ENCODE assay signal across 8 cellular contexts in genomic region chr15:88635343-88635742, GRCh38. TPM values are rescaled to one million over a fixed set of nuclear protein-coding genes. Genes with fewer than 3 reads are reported as not detected.
DNase-seq lines count a peak whose midpoint lies in the region; ATAC-seq and TF ChIP-seq lines count a peak whose summit lies in the region.

No MANE protein-coding gene starts in this region.

- no peaks in the 10 kb centered on the region for H3K36me3 ChIP-seq in SU-DHL-6 (ENCODE audit: low read length)
- peaks cover 12% of the 10 kb centered on the region; the same call in 1 of the 2 replicates for H3K36me3 ChIP-seq in GM23338 (ENCODE audit: insufficient read depth)

- H3K9me2 ChIP-seq in SU-DHL-6 (replicated peaks; ENCODE audit: insufficient read depth, low read length) (no peaks in the 10 kb centered on the region), GM23338 (ENCODE audit: insufficient read depth) (no peaks in the 10 kb centered on the region)

- peak in 8 of 10 donors; percentile 34 to 85 (median 58) for DNase-seq in naive thymus-derived CD8-positive, alpha-beta T cell
- DNase-seq in NCI-H446 (lab: John Stamatoyannopoulos, UW) (no peak), coronary artery (ENCODE audit: low spot score) (no peak), GM13976 (ENCODE audit: low spot score) (no peak), GM23338 (ENCODE audit: low spot score) (no peak)

- H3K27me3 Mint-ChIP-seq in naive thymus-derived CD8-positive, alpha-beta T cell: no peaks in the 10 kb centered on the region
- H3K27me3 Mint-ChIP-seq in GM23338 (ENCODE audit: insufficient read depth, low read depth, poor library complexity): peaks cover 15% of the 10 kb centered on the region

- no peaks in the 10 kb centered on the region for H3K79me2 ChIP-seq in SU-DHL-6 (ENCODE audit: insufficient read depth, low read length)
- H3K79me2 ChIP-seq in GM23338 (replicated peaks; ENCODE audit: insufficient read depth): no peaks in the 10 kb centered on the region

- H3K27me3 ChIP-seq in SU-DHL-6 (ENCODE audit: low read length) (no peaks in the 10 kb centered on the region), GM23338 (ENCODE audit: insufficient read depth) (no peaks in the 10 kb centered on the region)

- H3K4me1 Mint-ChIP-seq in naive thymus-derived CD8-positive, alpha-beta T cell: peaks cover 44 to 92% (median 87%) of the 10 kb centered on the region in 4 donors
- peaks cover 47% of the 10 kb centered on the region for H3K4me1 Mint-ChIP-seq in GM23338

- H3K4me3 Mint-ChIP-seq in naive thymus-derived CD8-positive, alpha-beta T cell: peak overlapping the region; percentile 84 to 99 (median 94)
- H3K4me3 Mint-ChIP-seq in GM23338: no peak overlapping the region

- H3K4me1 ChIP-seq in GM23338 (ENCODE audit: insufficient read depth): peaks cover 31% of the 10 kb centered on the region

- TF ChIP-seq CTCF in SU-DHL-6 (IDR thresholded peaks at IDR 0.05; ENCODE audit: insufficient read depth, low read length, poor library complexity, severe bottlenecking) (no peak), coronary artery (IDR thresholded peaks at IDR 0.05) (no peak), GM13976 (IDR thresholded peaks at IDR 0.05; ENCODE audit: borderline replicate concordance, control extremely low read depth, extremely low read depth, insufficient read depth, missing control alignments) (no peak), GM23338 (conservative IDR thresholded peaks at IDR 0.05; ENCODE audit: low read depth in 2 of 2) (no peak)

- H2AFZ ChIP-seq in SU-DHL-6 (ENCODE audit: low read depth, low read length, severe bottlenecking) (no peak overlapping the region), GM23338 (no peak overlapping the region)

- peaks cover 22% of the 10 kb centered on the region for H3F3A ChIP-seq in SU-DHL-6 (ENCODE audit: insufficient read depth)
- H3F3A ChIP-seq in GM23338 (replicated peaks; ENCODE audit: low read depth): peaks cover 47% of the 10 kb centered on the region

- no peaks in the 10 kb centered on the region for H3K9me3 ChIP-seq in SU-DHL-6 (ENCODE audit: insufficient read depth, low read length)

- peaks cover 7 to 29% (median 25%) of the 10 kb centered on the region in 3 donors for H3K36me3 Mint-ChIP-seq in naive thymus-derived CD8-positive, alpha-beta T cell
- H3K36me3 Mint-ChIP-seq in GM23338 (ENCODE audit: low read depth): peaks cover 45% of the 10 kb centered on the region

- peak overlapping the region; percentile 39 for H3K4me2 ChIP-seq in SU-DHL-6 (ENCODE audit: low read depth, low read length, poor library complexity, severe bottlenecking)
- H3K4me2 ChIP-seq in GM23338: no peak overlapping the region

- H3K27ac Mint-ChIP-seq in naive thymus-derived CD8-positive, alpha-beta T cell: peak overlapping the region; percentile 93 to 100 (median 100)
- no peak overlapping the region for H3K27ac Mint-ChIP-seq in GM23338

- in situ Hi-C loops in GM13976 (cut with MboI; ENCODE audit: low sequenced_read_pairs, unreplicated experiment): no loop called here

- H3K27ac ChIP-seq in SU-DHL-6 (ENCODE audit: low read depth, low read length): peak overlapping the region; percentile 72
- H3K27ac ChIP-seq in coronary artery: no peak overlapping the region
- H3K27ac ChIP-seq in GM23338 (ENCODE audit: low read depth): no peak overlapping the region

- H3K9me3 Mint-ChIP-seq in naive thymus-derived CD8-positive, alpha-beta T cell: no peaks in the 10 kb centered on the region
- H3K9me3 Mint-ChIP-seq in GM23338: no peaks in the 10 kb centered on the region

- POLR2A ChIA-PET in naive thymus-derived CD8-positive, alpha-beta T cell (lab: Charles Lee): interaction anchor here (0.9 to 4.3 kb wide), 5 partner anchors 8 to 260 kb away, joined by 4 to 40 read pairs (median 10); partner anchors contain the start of genes AEN, HAPLN3, MRPL46 and MRPS11

- H3K9ac ChIP-seq in SU-DHL-6 (ENCODE audit: low read length): no peak overlapping the region

- H3K4me3 ChIP-seq in SU-DHL-6 (ENCODE audit: insufficient read depth, low read length, poor library complexity, severe bottlenecking) (no peak overlapping the region), coronary artery (no peak overlapping the region), GM23338 (no peak overlapping the region)

- ATAC-seq in GM18870 (IDR thresholded peaks at IDR 0.05; ENCODE audit: unreplicated experiment) (peak; percentile 37), HG02642 (IDR thresholded peaks at IDR 0.05; ENCODE audit: poor library complexity, unreplicated experiment) (peak; percentile 21), GM23338 (no peak)
- ATAC-seq in naive thymus-derived CD8-positive, alpha-beta T cell: peak; percentile 38 to 50

- H4K20me1 ChIP-seq in SU-DHL-6 (ENCODE audit: low read depth, low read length) (no peaks in the 10 kb centered on the region), GM23338 (replicated peaks; ENCODE audit: insufficient read depth) (peaks cover 34% of the 10 kb centered on the region)

TF ChIP-seq in GM23338, 12 proteins besides CTCF, POLR2A, EP300 and RAD21:
- TF ChIP-seq STAT1 (IDR thresholded peaks at IDR 0.05; ENCODE audit: unreplicated experiment) (no peak), JUNB (IDR thresholded peaks at IDR 0.05; ENCODE audit: unreplicated experiment) (no peak)
- TF ChIP-seq, protein P1, sequence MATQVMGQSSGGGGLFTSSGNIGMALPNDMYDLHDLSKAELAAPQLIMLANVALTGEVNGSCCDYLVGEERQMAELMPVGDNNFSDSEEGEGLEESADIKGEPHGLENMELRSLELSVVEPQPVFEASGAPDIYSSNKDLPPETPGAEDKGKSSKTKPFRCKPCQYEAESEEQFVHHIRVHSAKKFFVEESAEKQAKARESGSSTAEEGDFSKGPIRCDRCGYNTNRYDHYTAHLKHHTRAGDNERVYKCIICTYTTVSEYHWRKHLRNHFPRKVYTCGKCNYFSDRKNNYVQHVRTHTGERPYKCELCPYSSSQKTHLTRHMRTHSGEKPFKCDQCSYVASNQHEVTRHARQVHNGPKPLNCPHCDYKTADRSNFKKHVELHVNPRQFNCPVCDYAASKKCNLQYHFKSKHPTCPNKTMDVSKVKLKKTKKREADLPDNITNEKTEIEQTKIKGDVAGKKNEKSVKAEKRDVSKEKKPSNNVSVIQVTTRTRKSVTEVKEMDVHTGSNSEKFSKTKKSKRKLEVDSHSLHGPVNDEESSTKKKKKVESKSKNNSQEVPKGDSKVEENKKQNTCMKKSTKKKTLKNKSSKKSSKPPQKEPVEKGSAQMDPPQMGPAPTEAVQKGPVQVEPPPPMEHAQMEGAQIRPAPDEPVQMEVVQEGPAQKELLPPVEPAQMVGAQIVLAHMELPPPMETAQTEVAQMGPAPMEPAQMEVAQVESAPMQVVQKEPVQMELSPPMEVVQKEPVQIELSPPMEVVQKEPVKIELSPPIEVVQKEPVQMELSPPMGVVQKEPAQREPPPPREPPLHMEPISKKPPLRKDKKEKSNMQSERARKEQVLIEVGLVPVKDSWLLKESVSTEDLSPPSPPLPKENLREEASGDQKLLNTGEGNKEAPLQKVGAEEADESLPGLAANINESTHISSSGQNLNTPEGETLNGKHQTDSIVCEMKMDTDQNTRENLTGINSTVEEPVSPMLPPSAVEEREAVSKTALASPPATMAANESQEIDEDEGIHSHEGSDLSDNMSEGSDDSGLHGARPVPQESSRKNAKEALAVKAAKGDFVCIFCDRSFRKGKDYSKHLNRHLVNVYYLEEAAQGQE (IDR thresholded peaks at IDR 0.05; ENCODE audit: unreplicated experiment): no peak

RNA-seq across cellular contexts. Expression of gene ISG20, which starts 3.5 kb away (rescaled TPM):
- total RNA-seq in naive thymus-derived CD8-positive, alpha-beta T cell: 100 to 1,000 TPM; 142 to 143 TPM
- polyA plus RNA-seq in naive thymus-derived CD8-positive, alpha-beta T cell: 100 to 1,000 TPM; 422 to 562 (median 537) TPM
- total RNA-seq in GM23338 (2014; rRNA removed; shearing (Covaris generic)): 1.1 and 3.7 TPM in 2 replicates
- 3.2 and 4.9 TPM in 2 replicates for polyA plus RNA-seq in GM23338 (2016; fragmentation: Nextera tagmentation; extraction: Ambion mirVana)

RNA-seq across cellular contexts. Expression of gene AEN, which starts 14.2 kb away (rescaled TPM):
- 10 to 100 TPM; 49.6 to 51.6 TPM for total RNA-seq in naive thymus-derived CD8-positive, alpha-beta T cell
- 10 to 100 TPM; 18.0 to 32.9 (median 25.7) TPM for polyA plus RNA-seq in naive thymus-derived CD8-positive, alpha-beta T cell
- 218 and 220 TPM in 2 replicates for total RNA-seq in GM23338 (2014; rRNA removed; shearing (Covaris generic))
- 76.6 and 82.3 TPM in 2 replicates for polyA plus RNA-seq in GM23338 (2016; fragmentation: Nextera tagmentation; extraction: Ambion mirVana)

Comparison
In these comparisons a context has a peak if more than half of its experiments do, and no peak if none do; other contexts are left out.
1. DNase-seq: peak in naive thymus-derived CD8-positive, alpha-beta T cell (8 of 10); none in NCI-H446 (0 of 2), coronary artery (single experiment), GM13976 (single experiment) and GM23338 (single experiment).
2. RNA of gene ISG20, which starts 3.5 kb away (total RNA-seq): 142 to 143 TPM in naive thymus-derived CD8-positive, alpha-beta T cell; 1.1 to 3.7 TPM in GM23338; every median in the first group is over 10 times any median in the second.